In genomic region chr7:106256137-106256536, GRCh38 we compare ENCODE assay signal across 21 cellular contexts. TPM values are rescaled to one million over a fixed set of nuclear protein-coding genes. Genes with fewer than 3 reads are reported as not detected.
DNase-seq lines count a peak whose midpoint lies in the region; ATAC-seq, FAIRE-seq and TF ChIP-seq lines count a peak whose summit lies in the region.
"Had no signal": no experiment of that assay in that cellular context is flagged by ENCODE, and none has a peak within 500 bp of the region (broad histone marks: within the 10 kb centered on the region; RNA-seq: fewer than 3 reads in every experiment).

No MANE protein-coding gene starts in this region.

- peaks cover 12 to 26% of the 10 kb centered on the region in 2 donors for H3K36me3 ChIP-seq in small intestine (ENCODE audit: control insufficient read depth in 2 of 2, insufficient read depth in 2 of 2, low read length in 2 of 2)

- H3K4me3 ChIP-seq in fibroblast of pulmonary artery (replicated peaks; ENCODE audit: low read depth, low read length) (no peak overlapping the region), small intestine (ENCODE audit: low read depth in 1 of 2, low read length in 2 of 2) (no peak overlapping the region)
- H3K4me3 ChIP-seq: A549, BLaER1, MG63, PC-9 had no signal

- peaks cover 0 to 2% of the 10 kb centered on the region in 2 donors for H3K4me1 ChIP-seq in small intestine (ENCODE audit: control insufficient read depth in 2 of 2, insufficient read depth in 1 of 2, low read depth in 1 of 2, low read length in 1 of 2)

- peaks cover 74% of the 10 kb centered on the region for H3K4me1 Mint-ChIP-seq in activated T-cell treated with anti-CD3 and anti-CD28 coated beads, Interleukin-2, amount 50 U/mL, for 24 hours (ENCODE audit: low read depth)
- H3K4me1 Mint-ChIP-seq in stimulated activated naive CD8-positive, alpha-beta T cell treated with anti-CD3 and anti-CD28 coated beads, Interleukin-15, Interleukin-2, amounts not matched to agents 100 ng/mL and 50 ng/mL, for 24 hours (ENCODE audit: low read depth) = peaks cover 62% of the 10 kb centered on the region

- no peaks in the 10 kb centered on the region for H3K9me3 ChIP-seq in small intestine (ENCODE audit: control insufficient read depth, low read depth)
- H3K9me3 ChIP-seq: A549, BLaER1, MG63 had no signal

- ATAC-seq in stimulated activated naive CD8-positive, alpha-beta T cell treated with anti-CD3 and anti-CD28 coated beads, Interleukin-15, Interleukin-2, amounts not matched to agents 100 U/mL and 50 U/mL, for 24 hours = no peak
- ATAC-seq in HG02678 (IDR thresholded peaks at IDR 0.05; ENCODE audit: unreplicated experiment) = no peak
- ATAC-seq: A549 had no signal

- no peak overlapping the region for H3K27ac ChIP-seq in small intestine (ENCODE audit: low read depth in 1 of 2, low read length in 1 of 2)
- H3K27ac ChIP-seq: A549, BLaER1, RWPE1 had no signal

- no peak for TF ChIP-seq CTCF in fibroblast of pulmonary artery (IDR thresholded peaks at IDR 0.05; ENCODE audit: low read length, missing control alignments)

- peaks cover 1% of the 10 kb centered on the region for H3K9me3 Mint-ChIP-seq in activated T-cell treated with anti-CD3 and anti-CD28 coated beads, Interleukin-2, amount 50 U/mL, for 24 hours
- no peaks in the 10 kb centered on the region for H3K9me3 Mint-ChIP-seq in stimulated activated naive CD8-positive, alpha-beta T cell treated with anti-CD3 and anti-CD28 coated beads, Interleukin-15, Interleukin-2, amounts not matched to agents 100 ng/mL and 50 ng/mL, for 24 hours
- H3K9me3 Mint-ChIP-seq: CD4-positive, alpha-beta memory T cell had no signal

- WGBS in small intestine, 3 donors = 58 to 66% (median 64%) methylated on average over 2 of the region's 2 CpGs

- no peaks in the 10 kb centered on the region for H3K27me3 Mint-ChIP-seq in activated T-cell treated with anti-CD3 and anti-CD28 coated beads, Interleukin-2, amount 50 U/mL, for 24 hours
- H3K27me3 Mint-ChIP-seq in stimulated activated naive CD8-positive, alpha-beta T cell treated with anti-CD3 and anti-CD28 coated beads, Interleukin-15, Interleukin-2, amounts not matched to agents 100 ng/mL and 50 ng/mL, for 24 hours = no peaks in the 10 kb centered on the region
- H3K27me3 Mint-ChIP-seq: CD4-positive, alpha-beta memory T cell had no signal

- no peak for FAIRE-seq in small intestine (lab: Jason Lieb, UNC)
- FAIRE-seq: A549, H1 had no signal

- H3K4me3 Mint-ChIP-seq in activated T-cell treated with anti-CD3 and anti-CD28 coated beads, Interleukin-2, amount 50 U/mL, for 24 hours = peak overlapping the region; percentile 48
- peak overlapping the region; percentile 26 for H3K4me3 Mint-ChIP-seq in stimulated activated naive CD8-positive, alpha-beta T cell treated with anti-CD3 and anti-CD28 coated beads, Interleukin-15, Interleukin-2, amounts not matched to agents 100 ng/mL and 50 ng/mL, for 24 hours
- H3K4me3 Mint-ChIP-seq: CD4-positive, alpha-beta memory T cell had no signal

- no peaks in the 10 kb centered on the region for H3K27me3 ChIP-seq in small intestine (ENCODE audit: control insufficient read depth in 2 of 2, insufficient read depth in 2 of 2, low read length in 2 of 2)
- H3K27me3 ChIP-seq: BLaER1, MG63 had no signal

- DNase-seq in activated T-cell treated with anti-CD3 and anti-CD28 coated beads, Interleukin-2, amount 50 U/mL, for 24 hours = no peak
- no peak for DNase-seq in activated T-cell treated with anti-CD3 and anti-CD28 coated beads, Interleukin-2, amount 50 U/mL, for 1 hour
- DNase-seq in stimulated activated naive CD8-positive, alpha-beta T cell treated with anti-CD3 and anti-CD28 coated beads, Interleukin-15, Interleukin-2, amounts not matched to agents 100 U/mL and 50 U/mL, for 24 hours = no peak
- DNase-seq in fibroblast of pulmonary artery (ENCODE audit: low read depth) (peak; percentile 23), small intestine (no peak)
- DNase-seq: CD4-positive, alpha-beta memory T cell; GF-D8; MG63; NCI-H1048; NCI-H1436 treated with DMSO at 0.1 percent for 48 hours; NCI-H2029; NCI-H345; NCI-H524 treated with DMSO at 0.1 percent for 48 hours; PC-9; SIG-M5 had no signal

- peak overlapping the region; percentile 93 for H3K27ac Mint-ChIP-seq in activated T-cell treated with anti-CD3 and anti-CD28 coated beads, Interleukin-2, amount 50 U/mL, for 24 hours
- no peak overlapping the region for H3K27ac Mint-ChIP-seq in stimulated activated naive CD8-positive, alpha-beta T cell treated with anti-CD3 and anti-CD28 coated beads, Interleukin-15, Interleukin-2, amounts not matched to agents 100 ng/mL and 50 ng/mL, for 24 hours
- H3K27ac Mint-ChIP-seq: CD4-positive, alpha-beta memory T cell had no signal

- H3K36me3 Mint-ChIP-seq in activated T-cell treated with anti-CD3 and anti-CD28 coated beads, Interleukin-2, amount 50 U/mL, for 24 hours (ENCODE audit: low read depth) = peaks cover 100% of the 10 kb centered on the region
- H3K36me3 Mint-ChIP-seq in stimulated activated naive CD8-positive, alpha-beta T cell treated with anti-CD3 and anti-CD28 coated beads, Interleukin-15, Interleukin-2, amounts not matched to agents 100 ng/mL and 50 ng/mL, for 24 hours (ENCODE audit: low read depth) = peaks cover 98% of the 10 kb centered on the region

RNA-seq across cellular contexts. Expression of gene NAMPT, which starts 28.6 kb away (rescaled TPM):
- polyA plus RNA-seq in small intestine = 10 to 100 TPM; 50.5 to 61.4 (median 53.2) TPM
